ENCODE assay signal across 1 cellular context in the genomic region with DNA sequence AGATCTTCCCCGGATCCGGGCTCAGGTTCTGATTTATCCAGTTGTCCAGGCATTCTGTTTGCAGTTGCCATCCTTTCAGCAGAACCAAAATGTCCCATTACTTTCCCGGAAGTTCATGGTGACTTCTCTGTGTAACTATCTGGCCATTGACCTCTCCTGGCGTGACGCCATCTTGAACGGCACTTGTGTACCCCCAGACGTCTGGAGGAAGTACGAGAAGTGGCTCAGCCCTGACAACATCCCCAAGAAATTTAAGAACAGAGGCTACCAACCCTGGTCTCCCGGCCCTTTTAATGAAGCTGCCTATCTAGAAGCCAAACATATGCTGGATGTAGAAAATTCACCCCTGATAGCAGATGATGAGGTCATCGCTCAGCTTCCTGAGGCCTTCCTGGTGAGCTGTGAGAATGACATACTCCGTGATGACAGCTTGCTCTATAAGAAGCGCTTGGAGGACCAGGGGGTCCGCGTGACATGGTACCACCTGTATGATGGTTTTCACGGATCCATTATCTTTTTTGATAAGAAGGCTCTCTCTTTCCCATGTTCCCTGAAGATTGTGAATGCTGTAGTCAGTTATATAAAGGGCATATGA.
TF ChIP-seq lines count a peak whose summit lies in the region.

No MANE protein-coding gene starts in this region.

TF ChIP-seq in K562, 482 proteins besides CTCF, POLR2A, EP300 and RAD21 (continued from another document):
- TF ChIP-seq, protein P1, sequence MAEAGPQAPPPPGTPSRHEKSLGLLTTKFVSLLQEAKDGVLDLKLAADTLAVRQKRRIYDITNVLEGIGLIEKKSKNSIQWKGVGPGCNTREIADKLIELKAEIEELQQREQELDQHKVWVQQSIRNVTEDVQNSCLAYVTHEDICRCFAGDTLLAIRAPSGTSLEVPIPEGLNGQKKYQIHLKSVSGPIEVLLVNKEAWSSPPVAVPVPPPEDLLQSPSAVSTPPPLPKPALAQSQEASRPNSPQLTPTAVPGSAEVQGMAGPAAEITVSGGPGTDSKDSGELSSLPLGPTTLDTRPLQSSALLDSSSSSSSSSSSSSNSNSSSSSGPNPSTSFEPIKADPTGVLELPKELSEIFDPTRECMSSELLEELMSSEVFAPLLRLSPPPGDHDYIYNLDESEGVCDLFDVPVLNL (CRISPR knock-in tag; IDR thresholded peaks at IDR 0.05; ENCODE audit: low read depth), result no peak
- TF ChIP-seq NR2C2 (CRISPR knock-in tag; IDR thresholded peaks at IDR 0.05), result no peak
- peak; percentile 30; the same call in 1 of the 2 replicates for TF ChIP-seq NR2C2 (tag; IDR thresholded peaks at IDR 0.05)
- TF ChIP-seq, protein P2, sequence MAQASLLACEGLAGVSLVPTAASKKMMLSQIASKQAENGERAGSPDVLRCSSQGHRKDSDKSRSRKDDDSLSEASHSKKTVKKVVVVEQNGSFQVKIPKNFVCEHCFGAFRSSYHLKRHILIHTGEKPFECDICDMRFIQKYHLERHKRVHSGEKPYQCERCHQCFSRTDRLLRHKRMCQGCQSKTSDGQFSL (CRISPR knock-in tag; IDR thresholded peaks at IDR 0.05), result no peak
- TF ChIP-seq, protein P2 (tag; IDR thresholded peaks at IDR 0.05), result no peak
- no peak for TF ChIP-seq BRCA1 (IDR thresholded peaks at IDR 0.05)
- no peak for TF ChIP-seq BRCA1 (CRISPR knock-in tag; IDR thresholded peaks at IDR 0.05)
- TF ChIP-seq ATF7 (IDR thresholded peaks at IDR 0.05), result peak; percentile 93
- no peak for TF ChIP-seq MCM2 (IDR thresholded peaks at IDR 0.05; ENCODE audit: low read depth)
- TF ChIP-seq NCOR1 (IDR thresholded peaks at IDR 0.05), result no peak
- TF ChIP-seq ZNF584 (CRISPR knock-in tag; IDR thresholded peaks at IDR 0.05; ENCODE audit: low read depth), result 0 out of 2 replicates have a peak, but pooled peaks have one; percentile 60
- TF ChIP-seq CREB1 (IDR thresholded peaks at IDR 0.05), result no peak
- TF ChIP-seq CREB1 (CRISPR knock-in tag; IDR thresholded peaks at IDR 0.05), result 0 out of 2 replicates have a peak, but pooled peaks have one; percentile 41
- TF ChIP-seq CREM (IDR thresholded peaks at IDR 0.05; ENCODE audit: low read depth), result peak; percentile 61
- TF ChIP-seq ZC3H4 (CRISPR knock-in tag; IDR thresholded peaks at IDR 0.05; ENCODE audit: borderline replicate concordance), result no peak
- TF ChIP-seq NR2C1 (IDR thresholded peaks at IDR 0.05), result no peak
- 0 out of 2 replicates have a peak, but pooled peaks have one; percentile 17 for TF ChIP-seq NR2C1 (tag; IDR thresholded peaks at IDR 0.05)
TF ChIP-seq in K562: peak in this region for 14.
